Comparison of ENCODE assay signal across 29 cellular contexts in the genomic region with DNA sequence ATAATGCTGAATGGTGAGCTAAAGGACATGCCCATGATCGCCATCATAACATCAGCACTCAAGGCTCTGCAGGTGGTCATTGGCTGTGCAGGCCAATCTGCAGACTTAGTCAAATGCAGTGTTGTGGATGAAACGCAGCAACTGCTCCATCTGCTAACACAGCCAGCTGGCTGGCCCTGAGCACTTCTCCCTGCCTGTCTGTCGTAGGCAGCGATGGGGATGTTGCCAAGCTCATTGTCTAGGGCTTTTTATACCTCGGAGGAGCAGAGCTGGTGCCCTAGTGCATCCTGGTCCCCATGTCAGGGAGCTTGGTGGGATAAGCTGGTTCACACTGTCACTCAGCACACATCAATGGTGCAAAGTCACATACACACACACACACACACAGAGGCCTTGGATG.
DNase-seq lines count a peak whose midpoint lies in the region; ATAC-seq and TF ChIP-seq lines count a peak whose summit lies in the region.
"Had no signal": no experiment of that assay in that cellular context is flagged by ENCODE, and none has a peak within 500 bp of the region (broad histone marks: within the 10 kb centered on the region; RNA-seq: fewer than 3 reads in every experiment).

No MANE protein-coding gene starts in this region.

- H3K27ac ChIP-seq in body of pancreas: no peak overlapping the region
- H3K27ac ChIP-seq: breast epithelium, coronary artery, right atrium auricular region, SK-N-MC, tibial artery had no signal

- peaks cover 28% of the 10 kb centered on the region for H3K4me1 ChIP-seq in body of pancreas
- H3K4me1 ChIP-seq: breast epithelium, right atrium auricular region had no signal

- no peak for TF ChIP-seq POLR2A in body of pancreas (IDR thresholded peaks at IDR 0.05)

- DNase-seq in G401 (ENCODE audit: low spot score): peak; percentile 45
- peak; percentile 9 for DNase-seq in NCI-H2196 treated with DMSO at 0.1 percent for 48 hours (lab: John Stamatoyannopoulos, UW; ENCODE audit: unreplicated experiment)
- DNase-seq in body of pancreas: peak in 3 of 4 donors; percentile 27 to 39 (median 29)
- peak; percentile 7 for DNase-seq in pons (ENCODE audit: low spot score)
- no peak for DNase-seq in NCI-H1048 (lab: John Stamatoyannopoulos, UW)
- no peak for DNase-seq in HUDEP-2 (lab: John Stamatoyannopoulos, UW; ENCODE audit: unreplicated experiment in 76 of 76)
- no peak for DNase-seq in NOMO-1 (lab: John Stamatoyannopoulos, UW; ENCODE audit: unreplicated experiment in 2 of 2)
- DNase-seq: activated B cell treated with CpG ODN at 0.5 μM for 24 hours; activated CD8-positive, alpha-beta T cell treated with anti-CD3 and anti-CD28 coated beads for 36 hours; activated gamma-delta T cell; activated T-cell treated with anti-CD3 and anti-CD28 coated beads for 4 hours; CD4-positive, alpha-beta memory T cell; DND-41; endodermal cell; H9; mesenchymal stem cell; MM.1S; naive B cell; NCI-H1930; RPMI8226; stimulated activated CD4-positive, alpha-beta T cell treated with anti-CD3 and anti-CD28 coated beads, Interleukin-12 subunit alpha, Interleukin-12 subunit beta, amount 100 ng/mL, for 4 hours; stimulated activated CD4-positive, alpha-beta T cell treated with anti-CD3 and anti-CD28 coated beads, Interleukin-4, amount 100 ng/mL, for 4 hours; T-helper 17 cell; tibial artery had no signal

- in situ Hi-C loops in G401 (cut with HindIII; ENCODE audit: low sequenced_read_pairs): no loop called here

- no peaks in the 10 kb centered on the region for H3K36me3 ChIP-seq in body of pancreas (replicated peaks in 1 of 2; ENCODE audit: insufficient read depth in 1 of 2, low read depth in 2 of 2)
- H3K36me3 ChIP-seq: breast epithelium, right atrium auricular region, tibial artery had no signal

- 55 to 87% methylated on average over 3 to 5 of the region's 5 CpGs for WGBS in body of pancreas, 2 donors

- TF ChIP-seq CTCF in body of pancreas (IDR thresholded peaks at IDR 0.05): no peak

- ATAC-seq in body of pancreas: no peak
- ATAC-seq: activated CD8-positive, alpha-beta T cell treated with anti-CD3 and anti-CD28 coated beads for 36 hours; K562; T-helper 17 cell had no signal

- no peaks in the 10 kb centered on the region for H3K9me3 ChIP-seq in body of pancreas
- H3K9me3 ChIP-seq: breast epithelium, right atrium auricular region, tibial artery had no signal

- intact Hi-C loops in body of pancreas (cut with DNase I): no loop called here

- H3K4me3 ChIP-seq in body of pancreas: no peak overlapping the region
- H3K4me3 ChIP-seq: breast epithelium, coronary artery, K562, right atrium auricular region, SK-N-MC, tibial artery had no signal

- H3K27me3 ChIP-seq in body of pancreas: no peaks in the 10 kb centered on the region
- H3K27me3 ChIP-seq: breast epithelium, right atrium auricular region had no signal

Comparison
In these comparisons a context has a peak if more than half of its experiments do, and no peak if none do; other contexts are left out.
1. DNase-seq: peak in G401 (single experiment), NCI-H2196 treated with DMSO at 0.1 percent for 48 hours (single experiment), body of pancreas (3 of 4) and pons (single experiment); none in NCI-H1048 (single experiment), HUDEP-2 (0 of 76) and NOMO-1 (0 of 2).